8 cellular contexts compared by ENCODE assay signal in genomic region chr14:71319646-71320045, GRCh38. TPM values are rescaled to one million over a fixed set of nuclear protein-coding genes. Genes with fewer than 3 reads are reported as not detected.
A peak's percentile ranks its signal among the peaks of the same experiment; 100 is the strongest.
DNase-seq lines count a peak whose midpoint lies in the region; ATAC-seq and TF ChIP-seq lines count a peak whose summit lies in the region.

No MANE protein-coding gene starts in this region.

- no peaks in the 10 kb centered on the region for H3K27me3 Mint-ChIP-seq in activated T-cell treated with anti-CD3 and anti-CD28 coated beads, Interleukin-2, amount 50 U/mL, for 72 hours (ENCODE audit: low read depth)
- no peaks in the 10 kb centered on the region for H3K27me3 Mint-ChIP-seq in activated naive CD8-positive, alpha-beta T cell treated with anti-CD3 and anti-CD28 coated beads for 36 hours

- no peaks in the 10 kb centered on the region for H3K27me3 ChIP-seq in iPS-18a (ENCODE audit: control insufficient read depth, insufficient read depth, low read length)
- H3K27me3 ChIP-seq in smooth muscle cell (ENCODE audit: low read depth), result no peaks in the 10 kb centered on the region

- peaks cover 24% of the 10 kb centered on the region for H4K20me1 ChIP-seq in smooth muscle cell (ENCODE audit: low read depth)

- peak overlapping the region; percentile 94 for H3K4me3 ChIP-seq in iPS-18a (ENCODE audit: low read length)
- H3K4me3 ChIP-seq in smooth muscle cell, result peak overlapping the region; percentile 96

- ATAC-seq in activated T-cell treated with anti-CD3 and anti-CD28 coated beads, Interleukin-2, amount 50 U/mL, for 72 hours (replicated peaks in 1 of 2), result no peak

- peaks cover 3% of the 10 kb centered on the region for H3F3A ChIP-seq in smooth muscle cell (ENCODE audit: low read depth)

- peak overlapping the region; percentile 89 for H3K9ac ChIP-seq in iPS-18a (ENCODE audit: low read length)
- H3K9ac ChIP-seq in smooth muscle cell (ENCODE audit: low read depth), result no peak overlapping the region

- peaks cover 34% of the 10 kb centered on the region for H3K4me1 Mint-ChIP-seq in activated T-cell treated with anti-CD3 and anti-CD28 coated beads, Interleukin-2, amount 50 U/mL, for 72 hours (ENCODE audit: low read depth)
- peaks cover 34% of the 10 kb centered on the region for H3K4me1 Mint-ChIP-seq in activated naive CD8-positive, alpha-beta T cell treated with anti-CD3 and anti-CD28 coated beads for 36 hours

- peak overlapping the region; percentile 21 for H3K27ac Mint-ChIP-seq in activated T-cell treated with anti-CD3 and anti-CD28 coated beads, Interleukin-2, amount 50 U/mL, for 72 hours
- H3K27ac Mint-ChIP-seq in activated naive CD8-positive, alpha-beta T cell treated with anti-CD3 and anti-CD28 coated beads for 36 hours, result peak overlapping the region; percentile 90

- H3K79me2 ChIP-seq in smooth muscle cell (ENCODE audit: low read depth), result peaks cover 42% of the 10 kb centered on the region

- H3K36me3 ChIP-seq in iPS-18a (ENCODE audit: control insufficient read depth, low read depth, low read length) (no peaks in the 10 kb centered on the region), smooth muscle cell (ENCODE audit: low read depth) (no peaks in the 10 kb centered on the region)

- peaks cover 18% of the 10 kb centered on the region for H3K4me1 ChIP-seq in iPS-18a (ENCODE audit: control insufficient read depth, low read depth, low read length)
- H3K4me1 ChIP-seq in smooth muscle cell (ENCODE audit: low read depth), result peaks cover 26% of the 10 kb centered on the region

- no peaks in the 10 kb centered on the region for H3K9me3 Mint-ChIP-seq in activated T-cell treated with anti-CD3 and anti-CD28 coated beads, Interleukin-2, amount 50 U/mL, for 72 hours
- H3K9me3 Mint-ChIP-seq in activated naive CD8-positive, alpha-beta T cell treated with anti-CD3 and anti-CD28 coated beads for 36 hours, result no peaks in the 10 kb centered on the region

- WGBS in smooth muscle cell (ENCODE audit: low lambda C conversion rate), result 14% methylated on average over 5 of the region's 5 CpGs

- H3K9me3 ChIP-seq in iPS-18a (ENCODE audit: control insufficient read depth, low read depth, low read length) (no peaks in the 10 kb centered on the region), smooth muscle cell (replicated peaks; ENCODE audit: low read depth) (no peaks in the 10 kb centered on the region)

- H3K27ac ChIP-seq in iPS-18a (ENCODE audit: low read length) (no peak overlapping the region), smooth muscle cell (ENCODE audit: low read depth) (no peak overlapping the region)

- peak overlapping the region; percentile 92 for H3K4me2 ChIP-seq in smooth muscle cell

- H2AFZ ChIP-seq in smooth muscle cell (ENCODE audit: low read depth), result peak overlapping the region; percentile 13

- DNase-seq in activated T-cell treated with anti-CD3 and anti-CD28 coated beads, Interleukin-2, amount 50 U/mL, for 72 hours, result no peak
- no peak for DNase-seq in activated T-cell treated with anti-CD3 and anti-CD28 coated beads for 4 hours
- DNase-seq in LoVo (ENCODE audit: low spot score), result peak; percentile 17
- no peak for DNase-seq in activated naive CD8-positive, alpha-beta T cell treated with anti-CD3 and anti-CD28 coated beads for 36 hours
- DNase-seq in smooth muscle cell (lab: John Stamatoyannopoulos, UW; ENCODE audit: unreplicated experiment), result no peak
- DNase-seq in HPDE6-E6E7 (ENCODE audit: extremely low spot score), result no peak
- no peak for DNase-seq in SHP77 treated with DMSO at 0.1 percent for 48 hours (lab: John Stamatoyannopoulos, UW)

- peaks cover 2 to 5% of the 10 kb centered on the region in 2 donors for H3K36me3 Mint-ChIP-seq in activated T-cell treated with anti-CD3 and anti-CD28 coated beads, Interleukin-2, amount 50 U/mL, for 72 hours (ENCODE audit: insufficient read depth in 2 of 2)
- H3K36me3 Mint-ChIP-seq in activated naive CD8-positive, alpha-beta T cell treated with anti-CD3 and anti-CD28 coated beads for 36 hours, result peaks cover 6% of the 10 kb centered on the region

- peak overlapping the region; percentile 88 to 96 for H3K4me3 Mint-ChIP-seq in activated T-cell treated with anti-CD3 and anti-CD28 coated beads, Interleukin-2, amount 50 U/mL, for 72 hours
- peak overlapping the region; percentile 91 for H3K4me3 Mint-ChIP-seq in activated naive CD8-positive, alpha-beta T cell treated with anti-CD3 and anti-CD28 coated beads for 36 hours

- TF ChIP-seq CTCF in smooth muscle cell (IDR thresholded peaks at IDR 0.05; ENCODE audit: borderline replicate concordance, insufficient read depth, poor library complexity, severe bottlenecking), result no peak

RNA-seq across cellular contexts. Expression of gene SIPA1L1, which starts 0.6 kb away (rescaled TPM):
- total RNA-seq in activated T-cell treated with anti-CD3 and anti-CD28 coated beads, Interleukin-2, amount 50 U/mL, for 72 hours, result 100 to 1,000 TPM in 1 of 2 donors, 10 to 100 TPM in 1; 89.7 to 126 TPM
- 10 to 100 TPM; 39.9 to 42.9 TPM for total RNA-seq in activated naive CD8-positive, alpha-beta T cell treated with anti-CD3 and anti-CD28 coated beads for 36 hours
- 74.1 and 87.8 TPM in 2 replicates for total RNA-seq in smooth muscle cell
- 74.1 and 90.8 TPM in 2 replicates for polyA plus RNA-seq in smooth muscle cell
